1 cellular context compared by ENCODE assay signal in the genomic region with DNA sequence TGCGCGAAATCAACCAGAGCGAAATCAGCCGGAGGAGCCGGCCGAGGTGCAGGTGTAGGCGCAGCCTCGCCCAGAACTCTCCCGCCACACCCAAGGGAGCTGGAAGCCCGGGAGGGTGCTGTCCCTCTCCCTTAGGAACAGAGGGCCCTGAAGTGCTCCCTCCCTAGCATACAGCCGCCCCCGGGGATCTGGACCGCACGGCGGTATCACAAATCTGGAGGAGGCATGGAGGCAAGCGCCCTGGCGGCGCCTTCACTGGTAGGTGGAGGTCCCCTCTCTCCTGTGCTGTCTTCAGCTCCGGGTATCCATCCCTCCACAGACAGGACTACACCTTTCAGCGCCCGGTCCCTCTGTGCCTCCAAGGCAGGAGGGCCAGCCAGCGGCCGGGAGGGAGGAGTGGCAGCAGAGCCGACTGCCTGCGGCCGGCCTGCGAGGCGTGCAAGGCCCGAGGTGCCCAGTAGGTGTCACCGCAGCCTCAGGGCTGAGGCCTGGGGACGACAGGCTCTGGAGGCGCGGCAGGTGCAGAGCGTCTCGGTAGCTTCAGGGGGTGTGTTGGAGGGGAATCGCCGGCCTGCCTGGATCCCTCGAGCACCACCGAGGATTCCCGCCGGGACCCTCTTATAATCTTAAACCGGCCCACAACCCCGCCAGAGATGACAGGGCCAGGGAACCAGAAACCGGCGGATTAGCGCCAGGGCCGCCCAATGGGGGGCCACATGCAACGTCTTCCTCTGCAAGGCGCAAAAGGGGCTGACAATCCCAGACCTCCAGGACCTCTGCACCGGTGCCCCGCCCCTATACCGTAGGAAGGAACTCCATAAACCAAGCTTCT.
TF ChIP-seq lines count a peak whose summit lies in the region.

No MANE protein-coding gene starts in this region.

TF ChIP-seq in HepG2, 621 proteins besides CTCF, POLR2A, EP300 and RAD21 (continued from another document and continues in another):
- TF ChIP-seq, protein P1, sequence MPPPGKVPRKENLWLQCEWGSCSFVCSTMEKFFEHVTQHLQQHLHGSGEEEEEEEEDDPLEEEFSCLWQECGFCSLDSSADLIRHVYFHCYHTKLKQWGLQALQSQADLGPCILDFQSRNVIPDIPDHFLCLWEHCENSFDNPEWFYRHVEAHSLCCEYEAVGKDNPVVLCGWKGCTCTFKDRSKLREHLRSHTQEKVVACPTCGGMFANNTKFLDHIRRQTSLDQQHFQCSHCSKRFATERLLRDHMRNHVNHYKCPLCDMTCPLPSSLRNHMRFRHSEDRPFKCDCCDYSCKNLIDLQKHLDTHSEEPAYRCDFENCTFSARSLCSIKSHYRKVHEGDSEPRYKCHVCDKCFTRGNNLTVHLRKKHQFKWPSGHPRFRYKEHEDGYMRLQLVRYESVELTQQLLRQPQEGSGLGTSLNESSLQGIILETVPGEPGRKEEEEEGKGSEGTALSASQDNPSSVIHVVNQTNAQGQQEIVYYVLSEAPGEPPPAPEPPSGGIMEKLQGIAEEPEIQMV (CRISPR knock-in tag; IDR thresholded peaks at IDR 0.05; ENCODE audit: low read depth), result 0 out of 2 replicates have a peak, but pooled peaks have one; percentile 13
- TF ChIP-seq, protein P2, sequence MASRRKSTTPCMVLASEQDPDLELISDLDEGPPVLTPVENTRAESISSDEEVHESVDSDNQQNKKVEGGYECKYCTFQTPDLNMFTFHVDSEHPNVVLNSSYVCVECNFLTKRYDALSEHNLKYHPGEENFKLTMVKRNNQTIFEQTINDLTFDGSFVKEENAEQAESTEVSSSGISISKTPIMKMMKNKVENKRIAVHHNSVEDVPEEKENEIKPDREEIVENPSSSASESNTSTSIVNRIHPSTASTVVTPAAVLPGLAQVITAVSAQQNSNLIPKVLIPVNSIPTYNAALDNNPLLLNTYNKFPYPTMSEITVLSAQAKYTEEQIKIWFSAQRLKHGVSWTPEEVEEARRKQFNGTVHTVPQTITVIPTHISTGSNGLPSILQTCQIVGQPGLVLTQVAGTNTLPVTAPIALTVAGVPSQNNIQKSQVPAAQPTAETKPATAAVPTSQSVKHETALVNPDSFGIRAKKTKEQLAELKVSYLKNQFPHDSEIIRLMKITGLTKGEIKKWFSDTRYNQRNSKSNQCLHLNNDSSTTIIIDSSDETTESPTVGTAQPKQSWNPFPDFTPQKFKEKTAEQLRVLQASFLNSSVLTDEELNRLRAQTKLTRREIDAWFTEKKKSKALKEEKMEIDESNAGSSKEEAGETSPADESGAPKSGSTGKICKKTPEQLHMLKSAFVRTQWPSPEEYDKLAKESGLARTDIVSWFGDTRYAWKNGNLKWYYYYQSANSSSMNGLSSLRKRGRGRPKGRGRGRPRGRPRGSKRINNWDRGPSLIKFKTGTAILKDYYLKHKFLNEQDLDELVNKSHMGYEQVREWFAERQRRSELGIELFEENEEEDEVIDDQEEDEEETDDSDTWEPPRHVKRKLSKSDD (CRISPR knock-in tag; IDR thresholded peaks at IDR 0.05; ENCODE audit: low read depth), result no peak
- TF ChIP-seq KLF16 (CRISPR knock-in tag; IDR thresholded peaks at IDR 0.05) (peak in 1 of 2 experiments; percentile 55; a peak in 1 of 4 replicates), CBX1 (IDR thresholded peaks at IDR 0.05; ENCODE audit: low read depth) (no peak), AHR (CRISPR knock-in tag; IDR thresholded peaks at IDR 0.05) (no peak), TAF15 (IDR thresholded peaks at IDR 0.05; ENCODE audit: low read depth, low read length, poor library complexity, severe bottlenecking) (peak; percentile 61), ZNF773 (CRISPR knock-in tag; IDR thresholded peaks at IDR 0.05; ENCODE audit: borderline replicate concordance) (no peak), ONECUT2 (CRISPR knock-in tag; IDR thresholded peaks at IDR 0.05) (no peak), REPIN1 (CRISPR knock-in tag; IDR thresholded peaks at IDR 0.05; ENCODE audit: borderline replicate concordance, low read depth) (peak; percentile 74; the same call in 1 of the 2 replicates), ELF4 (CRISPR knock-in tag; IDR thresholded peaks at IDR 0.05; ENCODE audit: borderline replicate concordance) (no peak), KLF9 (CRISPR knock-in tag; IDR thresholded peaks at IDR 0.05; ENCODE audit: low read depth) (no peak), PRPF4 (IDR thresholded peaks at IDR 0.05; ENCODE audit: low read depth, low read length, poor library complexity, severe bottlenecking) (no peak), KDM5A (IDR thresholded peaks at IDR 0.05; ENCODE audit: borderline replicate concordance, low read length) (no peak), AGO1 (IDR thresholded peaks at IDR 0.05; ENCODE audit: low read depth, low read length, poor library complexity, severe bottlenecking) (peak; percentile 61), SRF (IDR thresholded peaks at IDR 0.05; ENCODE audit: low read depth, low read length) (0 out of 2 replicates have a peak, but pooled peaks have one; percentile 18), FOXM1 (CRISPR knock-in tag; IDR thresholded peaks at IDR 0.05) (no peak), NFYC (CRISPR knock-in tag; IDR thresholded peaks at IDR 0.05) (no peak), ZKSCAN8 (CRISPR knock-in tag; IDR thresholded peaks at IDR 0.05; ENCODE audit: borderline replicate concordance) (no peak), HMGA1 (CRISPR knock-in tag; conservative IDR thresholded peaks at IDR 0.05) (no peak), ZNF484 (CRISPR knock-in tag; IDR thresholded peaks at IDR 0.05; ENCODE audit: borderline replicate concordance, low read depth) (no peak), IRF2 (CRISPR knock-in tag; IDR thresholded peaks at IDR 0.05) (peak; percentile 78; the same call in 1 of the 2 replicates), POLR2AphosphoS5 (IDR thresholded peaks at IDR 0.05; ENCODE audit: low read depth, low read length) (no peak), SP140L (CRISPR knock-in tag; IDR thresholded peaks at IDR 0.05; ENCODE audit: borderline replicate concordance) (no peak), GATA4 (IDR thresholded peaks at IDR 0.05; ENCODE audit: borderline replicate concordance, low read depth) (no peak), ZNF839 (CRISPR knock-in tag; IDR thresholded peaks at IDR 0.05; ENCODE audit: borderline replicate concordance) (no peak), BRD4 (CRISPR knock-in tag; IDR thresholded peaks at IDR 0.05) (peak; percentile 49; the same call in 1 of the 2 replicates), KDM2A (CRISPR knock-in tag; IDR thresholded peaks at IDR 0.05; ENCODE audit: borderline replicate concordance, low read depth) (peak; percentile 92; the same call in 1 of the 2 replicates), MTF1 (CRISPR knock-in tag; IDR thresholded peaks at IDR 0.05) (no peak), GATAD2A (CRISPR knock-in tag; IDR thresholded peaks at IDR 0.05) (0 out of 2 replicates have a peak, but pooled peaks have one; percentile 51), CREB1 (IDR thresholded peaks at IDR 0.05) (no peak), CREB1 (CRISPR knock-in tag; IDR thresholded peaks at IDR 0.05) (no peak), CCDC6 (CRISPR knock-in tag; IDR thresholded peaks at IDR 0.05) (no peak), GPN1 (CRISPR knock-in tag; IDR thresholded peaks at IDR 0.05; ENCODE audit: borderline replicate concordance) (no peak), FLYWCH1 (CRISPR knock-in tag; IDR thresholded peaks at IDR 0.05) (no peak), SAP130 (CRISPR knock-in tag; IDR thresholded peaks at IDR 0.05; ENCODE audit: low read depth) (peak; percentile 56), ZNF326 (CRISPR knock-in tag; IDR thresholded peaks at IDR 0.05; ENCODE audit: borderline replicate concordance) (no peak), ZNF317 (CRISPR knock-in tag; IDR thresholded peaks at IDR 0.05) (no peak), CHCHD3 (CRISPR knock-in tag; IDR thresholded peaks at IDR 0.05) (no peak), POLR2AphosphoS2 (IDR thresholded peaks at IDR 0.05; ENCODE audit: low read depth, low read length) (no peak), ZMYM2 (CRISPR knock-in tag; IDR thresholded peaks at IDR 0.05) (no peak), ZNF768 (CRISPR knock-in tag; IDR thresholded peaks at IDR 0.05) (peak; percentile 61), HOXA5 (CRISPR knock-in tag; IDR thresholded peaks at IDR 0.05) (peak; percentile 88; the same call in 1 of the 2 replicates), ZNF329 (CRISPR knock-in tag; IDR thresholded peaks at IDR 0.05; ENCODE audit: low read depth) (no peak), ZNF333 (CRISPR knock-in tag; IDR thresholded peaks at IDR 0.05; ENCODE audit: borderline replicate concordance) (no peak)
- TF ChIP-seq, protein P3, sequence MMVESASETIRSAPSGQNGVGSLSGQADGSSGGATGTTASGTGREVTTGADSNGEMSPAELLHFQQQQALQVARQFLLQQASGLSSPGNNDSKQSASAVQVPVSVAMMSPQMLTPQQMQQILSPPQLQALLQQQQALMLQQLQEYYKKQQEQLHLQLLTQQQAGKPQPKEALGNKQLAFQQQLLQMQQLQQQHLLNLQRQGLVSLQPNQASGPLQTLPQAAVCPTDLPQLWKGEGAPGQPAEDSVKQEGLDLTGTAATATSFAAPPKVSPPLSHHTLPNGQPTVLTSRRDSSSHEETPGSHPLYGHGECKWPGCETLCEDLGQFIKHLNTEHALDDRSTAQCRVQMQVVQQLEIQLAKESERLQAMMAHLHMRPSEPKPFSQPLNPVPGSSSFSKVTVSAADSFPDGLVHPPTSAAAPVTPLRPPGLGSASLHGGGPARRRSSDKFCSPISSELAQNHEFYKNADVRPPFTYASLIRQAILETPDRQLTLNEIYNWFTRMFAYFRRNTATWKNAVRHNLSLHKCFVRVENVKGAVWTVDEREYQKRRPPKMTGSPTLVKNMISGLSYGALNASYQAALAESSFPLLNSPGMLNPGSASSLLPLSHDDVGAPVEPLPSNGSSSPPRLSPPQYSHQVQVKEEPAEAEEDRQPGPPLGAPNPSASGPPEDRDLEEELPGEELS (CRISPR knock-in tag; IDR thresholded peaks at IDR 0.05), result peak; percentile 55; the same call in 1 of the 2 replicates
- TF ChIP-seq, protein P4, sequence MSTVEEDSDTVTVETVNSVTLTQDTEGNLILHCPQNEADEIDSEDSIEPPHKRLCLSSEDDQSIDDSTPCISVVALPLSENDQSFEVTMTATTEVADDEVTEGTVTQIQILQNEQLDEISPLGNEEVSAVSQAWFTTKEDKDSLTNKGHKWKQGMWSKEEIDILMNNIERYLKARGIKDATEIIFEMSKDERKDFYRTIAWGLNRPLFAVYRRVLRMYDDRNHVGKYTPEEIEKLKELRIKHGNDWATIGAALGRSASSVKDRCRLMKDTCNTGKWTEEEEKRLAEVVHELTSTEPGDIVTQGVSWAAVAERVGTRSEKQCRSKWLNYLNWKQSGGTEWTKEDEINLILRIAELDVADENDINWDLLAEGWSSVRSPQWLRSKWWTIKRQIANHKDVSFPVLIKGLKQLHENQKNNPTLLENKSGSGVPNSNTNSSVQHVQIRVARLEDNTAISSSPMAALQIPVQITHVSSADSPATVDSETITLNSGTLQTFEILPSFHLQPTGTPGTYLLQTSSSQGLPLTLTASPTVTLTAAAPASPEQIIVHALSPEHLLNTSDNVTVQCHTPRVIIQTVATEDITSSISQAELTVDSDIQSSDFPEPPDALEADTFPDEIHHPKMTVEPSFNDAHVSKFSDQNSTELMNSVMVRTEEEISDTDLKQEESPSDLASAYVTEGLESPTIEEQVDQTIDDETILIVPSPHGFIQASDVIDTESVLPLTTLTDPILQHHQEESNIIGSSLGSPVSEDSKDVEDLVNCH (CRISPR knock-in tag; IDR thresholded peaks at IDR 0.05), result no peak
- TF ChIP-seq, protein P5, sequence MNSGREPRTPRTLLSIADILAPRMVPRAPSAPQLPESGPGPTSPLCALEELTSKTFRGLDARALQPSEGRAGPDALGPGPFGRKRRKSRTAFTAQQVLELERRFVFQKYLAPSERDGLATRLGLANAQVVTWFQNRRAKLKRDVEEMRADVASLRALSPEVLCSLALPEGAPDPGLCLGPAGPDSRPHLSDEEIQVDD (CRISPR knock-in tag; IDR thresholded peaks at IDR 0.05; ENCODE audit: borderline replicate concordance), result no peak
- TF ChIP-seq, protein P6, sequence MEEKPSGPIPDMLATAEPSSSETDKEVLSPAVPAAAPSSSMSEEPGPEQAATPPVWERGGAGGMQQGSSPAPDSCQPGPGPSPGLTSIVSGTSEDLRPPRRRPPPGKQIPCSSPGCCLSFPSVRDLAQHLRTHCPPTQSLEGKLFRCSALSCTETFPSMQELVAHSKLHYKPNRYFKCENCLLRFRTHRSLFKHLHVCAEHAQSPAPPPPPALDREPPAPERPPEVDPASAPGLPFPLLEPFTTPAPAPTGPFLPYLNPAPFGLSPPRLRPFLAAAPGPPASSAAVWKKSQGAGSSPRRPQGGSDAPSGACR (CRISPR knock-in tag; IDR thresholded peaks at IDR 0.05), result no peak; the same call in 1 of the 2 replicates
- TF ChIP-seq, protein P7, sequence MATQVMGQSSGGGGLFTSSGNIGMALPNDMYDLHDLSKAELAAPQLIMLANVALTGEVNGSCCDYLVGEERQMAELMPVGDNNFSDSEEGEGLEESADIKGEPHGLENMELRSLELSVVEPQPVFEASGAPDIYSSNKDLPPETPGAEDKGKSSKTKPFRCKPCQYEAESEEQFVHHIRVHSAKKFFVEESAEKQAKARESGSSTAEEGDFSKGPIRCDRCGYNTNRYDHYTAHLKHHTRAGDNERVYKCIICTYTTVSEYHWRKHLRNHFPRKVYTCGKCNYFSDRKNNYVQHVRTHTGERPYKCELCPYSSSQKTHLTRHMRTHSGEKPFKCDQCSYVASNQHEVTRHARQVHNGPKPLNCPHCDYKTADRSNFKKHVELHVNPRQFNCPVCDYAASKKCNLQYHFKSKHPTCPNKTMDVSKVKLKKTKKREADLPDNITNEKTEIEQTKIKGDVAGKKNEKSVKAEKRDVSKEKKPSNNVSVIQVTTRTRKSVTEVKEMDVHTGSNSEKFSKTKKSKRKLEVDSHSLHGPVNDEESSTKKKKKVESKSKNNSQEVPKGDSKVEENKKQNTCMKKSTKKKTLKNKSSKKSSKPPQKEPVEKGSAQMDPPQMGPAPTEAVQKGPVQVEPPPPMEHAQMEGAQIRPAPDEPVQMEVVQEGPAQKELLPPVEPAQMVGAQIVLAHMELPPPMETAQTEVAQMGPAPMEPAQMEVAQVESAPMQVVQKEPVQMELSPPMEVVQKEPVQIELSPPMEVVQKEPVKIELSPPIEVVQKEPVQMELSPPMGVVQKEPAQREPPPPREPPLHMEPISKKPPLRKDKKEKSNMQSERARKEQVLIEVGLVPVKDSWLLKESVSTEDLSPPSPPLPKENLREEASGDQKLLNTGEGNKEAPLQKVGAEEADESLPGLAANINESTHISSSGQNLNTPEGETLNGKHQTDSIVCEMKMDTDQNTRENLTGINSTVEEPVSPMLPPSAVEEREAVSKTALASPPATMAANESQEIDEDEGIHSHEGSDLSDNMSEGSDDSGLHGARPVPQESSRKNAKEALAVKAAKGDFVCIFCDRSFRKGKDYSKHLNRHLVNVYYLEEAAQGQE (IDR thresholded peaks at IDR 0.05; ENCODE audit: borderline replicate concordance in 1 of 2, low read depth in 1 of 2, low read length in 2 of 2), result no peak
- TF ChIP-seq, protein P8, sequence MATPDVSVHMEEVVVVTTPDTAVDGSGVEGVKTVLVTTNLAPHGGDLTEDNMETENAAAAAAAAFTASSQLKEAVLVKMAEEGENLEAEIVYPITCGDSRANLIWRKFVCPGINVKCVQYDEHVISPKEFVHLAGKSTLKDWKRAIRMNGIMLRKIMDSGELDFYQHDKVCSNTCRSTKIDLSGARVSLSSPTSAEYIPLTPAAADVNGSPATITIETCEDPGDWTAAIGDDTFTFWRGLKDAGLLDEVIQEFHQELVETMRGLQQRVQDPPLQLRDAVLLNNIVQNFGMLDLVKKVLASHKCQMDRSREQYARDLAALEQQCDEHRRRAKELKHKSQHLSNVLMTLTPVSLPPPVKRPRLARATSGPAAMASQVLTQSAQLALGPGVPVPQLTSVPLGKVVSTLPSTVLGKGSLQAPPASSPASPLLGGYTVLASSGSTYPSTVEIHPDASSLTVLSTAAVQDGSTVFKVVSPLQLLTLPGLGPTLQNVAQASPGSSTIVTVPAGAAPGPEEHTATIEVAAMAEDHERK (CRISPR knock-in tag; IDR thresholded peaks at IDR 0.05; ENCODE audit: low read depth), result no peak
